1 cellular context compared by ENCODE assay signal in the genomic region with DNA sequence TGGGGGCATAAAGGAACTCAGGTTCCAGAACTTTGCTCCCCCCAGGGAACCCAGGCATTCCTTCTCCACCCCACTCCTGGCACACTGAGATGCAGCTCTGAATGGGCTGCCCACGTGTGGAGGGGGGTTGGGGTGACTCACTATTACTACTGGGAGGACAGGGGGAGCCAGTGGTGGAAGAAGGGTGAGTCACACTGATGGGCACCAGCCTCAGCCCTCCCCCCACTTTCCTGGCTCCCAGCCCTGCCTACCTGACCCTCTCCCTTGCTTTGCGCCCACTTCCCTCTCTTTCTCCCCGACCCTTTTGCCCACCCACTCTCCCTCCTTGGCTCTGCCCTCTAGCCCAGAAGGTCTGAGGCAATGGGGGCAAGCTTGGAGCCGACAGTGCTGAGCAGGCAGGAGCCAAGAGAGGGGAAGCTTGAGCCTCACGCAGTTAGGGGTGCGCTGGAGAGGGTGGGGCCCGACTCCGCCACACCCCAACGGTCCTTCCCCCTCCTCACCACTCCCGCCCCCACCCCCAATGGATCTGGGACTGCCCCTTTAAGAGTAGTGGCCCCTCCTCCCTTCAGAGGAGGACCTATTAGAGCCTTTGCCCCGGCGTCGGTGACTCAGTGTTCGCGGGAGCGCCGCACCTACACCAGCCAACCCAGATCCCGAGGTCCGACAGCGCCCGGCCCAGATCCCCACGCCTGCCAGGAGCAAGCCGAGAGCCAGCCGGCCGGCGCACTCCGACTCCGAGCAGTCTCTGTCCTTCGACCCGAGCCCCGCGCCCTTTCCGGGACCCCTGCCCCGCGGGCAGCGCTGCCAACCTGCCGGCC.
A peak's percentile ranks its signal among the peaks of the same experiment; 100 is the strongest.
TF ChIP-seq lines count a peak whose summit lies in the region.

A gene (plus strand): TSS at position 611 of the 818 bp plus-strand sequence. CDS start 208 bp downstream, outside the sequence.

TF ChIP-seq in HepG2, 621 proteins besides CTCF, POLR2A, EP300 and RAD21 (continued from another document and continues in another):
- TF ChIP-seq, protein P1, sequence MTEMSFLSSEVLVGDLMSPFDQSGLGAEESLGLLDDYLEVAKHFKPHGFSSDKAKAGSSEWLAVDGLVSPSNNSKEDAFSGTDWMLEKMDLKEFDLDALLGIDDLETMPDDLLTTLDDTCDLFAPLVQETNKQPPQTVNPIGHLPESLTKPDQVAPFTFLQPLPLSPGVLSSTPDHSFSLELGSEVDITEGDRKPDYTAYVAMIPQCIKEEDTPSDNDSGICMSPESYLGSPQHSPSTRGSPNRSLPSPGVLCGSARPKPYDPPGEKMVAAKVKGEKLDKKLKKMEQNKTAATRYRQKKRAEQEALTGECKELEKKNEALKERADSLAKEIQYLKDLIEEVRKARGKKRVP (CRISPR knock-in tag; IDR thresholded peaks at IDR 0.05): no peak
- TF ChIP-seq DPF2 (CRISPR knock-in tag; IDR thresholded peaks at IDR 0.05; ENCODE audit: borderline replicate concordance, low read depth) (peak; percentile 46; the same call in 1 of the 2 replicates), SALL2 (CRISPR knock-in tag; IDR thresholded peaks at IDR 0.05) (0 out of 2 replicates have a peak, but pooled peaks have one; percentile 14), NFKB2 (CRISPR knock-in tag; IDR thresholded peaks at IDR 0.05; ENCODE audit: borderline replicate concordance) (no peak; the same call in 1 of the 2 replicates), ZNF605 (CRISPR knock-in tag; IDR thresholded peaks at IDR 0.05) (0 out of 2 replicates have a peak, but pooled peaks have one; percentile 28), ZSCAN25 (CRISPR knock-in tag; IDR thresholded peaks at IDR 0.05) (no peak), ERF (CRISPR knock-in tag; IDR thresholded peaks at IDR 0.05) (peak; percentile 45; the same call in 1 of the 2 replicates), CC2D1A (CRISPR knock-in tag; IDR thresholded peaks at IDR 0.05) (no peak), MED13 (CRISPR knock-in tag; IDR thresholded peaks at IDR 0.05) (no peak), KLF13 (CRISPR knock-in tag; IDR thresholded peaks at IDR 0.05) (no peak), IKZF1 (IDR thresholded peaks at IDR 0.05) (no peak), SRSF4 (IDR thresholded peaks at IDR 0.05; ENCODE audit: low read depth, low read length, poor library complexity, severe bottlenecking) (no peak), FOXA1 (IDR thresholded peaks at IDR 0.05) (no peak), FOXA1 (CRISPR knock-in tag; IDR thresholded peaks at IDR 0.05) (no peak), GPN1 (CRISPR knock-in tag; IDR thresholded peaks at IDR 0.05; ENCODE audit: borderline replicate concordance) (no peak), GATAD1 (CRISPR knock-in tag; IDR thresholded peaks at IDR 0.05) (peak; percentile 24; the same call in 1 of the 2 replicates), CEBPG (CRISPR knock-in tag; IDR thresholded peaks at IDR 0.05) (no peak), ZNF382 (CRISPR knock-in tag; IDR thresholded peaks at IDR 0.05; ENCODE audit: borderline replicate concordance) (no peak), EHMT2 (IDR thresholded peaks at IDR 0.05; ENCODE audit: borderline replicate concordance, low read depth, low read length) (no peak), ARNT2 (CRISPR knock-in tag; IDR thresholded peaks at IDR 0.05; ENCODE audit: low read depth) (peak; percentile 16; the same call in 1 of the 2 replicates), GLI4 (CRISPR knock-in tag; IDR thresholded peaks at IDR 0.05; ENCODE audit: borderline replicate concordance) (no peak; the same call in 1 of the 2 replicates), KMT2B (CRISPR knock-in tag; IDR thresholded peaks at IDR 0.05) (no peak), XRCC5 (optimal IDR thresholded peaks at IDR 0.05; ENCODE audit: low read length) (peak; percentile 27), GTF2F1 (IDR thresholded peaks at IDR 0.05; ENCODE audit: low read length) (no peak), MED8 (CRISPR knock-in tag; IDR thresholded peaks at IDR 0.05; ENCODE audit: insufficient replicate concordance) (no peak), MBD4 (IDR thresholded peaks at IDR 0.05; ENCODE audit: borderline replicate concordance, low read length) (no peak), NCOA2 (CRISPR knock-in tag; IDR thresholded peaks at IDR 0.05) (no peak), ZNF564 (CRISPR knock-in tag; IDR thresholded peaks at IDR 0.05) (0 out of 2 replicates have a peak, but pooled peaks have one; percentile 75), RORA (CRISPR knock-in tag; IDR thresholded peaks at IDR 0.05) (no peak), ZSCAN21 (CRISPR knock-in tag; IDR thresholded peaks at IDR 0.05; ENCODE audit: borderline replicate concordance) (peak; percentile 72)
- TF ChIP-seq, protein P2, sequence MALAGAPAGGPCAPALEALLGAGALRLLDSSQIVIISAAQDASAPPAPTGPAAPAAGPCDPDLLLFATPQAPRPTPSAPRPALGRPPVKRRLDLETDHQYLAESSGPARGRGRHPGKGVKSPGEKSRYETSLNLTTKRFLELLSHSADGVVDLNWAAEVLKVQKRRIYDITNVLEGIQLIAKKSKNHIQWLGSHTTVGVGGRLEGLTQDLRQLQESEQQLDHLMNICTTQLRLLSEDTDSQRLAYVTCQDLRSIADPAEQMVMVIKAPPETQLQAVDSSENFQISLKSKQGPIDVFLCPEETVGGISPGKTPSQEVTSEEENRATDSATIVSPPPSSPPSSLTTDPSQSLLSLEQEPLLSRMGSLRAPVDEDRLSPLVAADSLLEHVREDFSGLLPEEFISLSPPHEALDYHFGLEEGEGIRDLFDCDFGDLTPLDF (CRISPR knock-in tag; IDR thresholded peaks at IDR 0.05): no peak
- TF ChIP-seq, protein P3, sequence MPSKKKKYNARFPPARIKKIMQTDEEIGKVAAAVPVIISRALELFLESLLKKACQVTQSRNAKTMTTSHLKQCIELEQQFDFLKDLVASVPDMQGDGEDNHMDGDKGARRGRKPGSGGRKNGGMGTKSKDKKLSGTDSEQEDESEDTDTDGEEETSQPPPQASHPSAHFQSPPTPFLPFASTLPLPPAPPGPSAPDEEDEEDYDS (CRISPR knock-in tag; IDR thresholded peaks at IDR 0.05): peak; percentile 89
- TF ChIP-seq, protein P4, sequence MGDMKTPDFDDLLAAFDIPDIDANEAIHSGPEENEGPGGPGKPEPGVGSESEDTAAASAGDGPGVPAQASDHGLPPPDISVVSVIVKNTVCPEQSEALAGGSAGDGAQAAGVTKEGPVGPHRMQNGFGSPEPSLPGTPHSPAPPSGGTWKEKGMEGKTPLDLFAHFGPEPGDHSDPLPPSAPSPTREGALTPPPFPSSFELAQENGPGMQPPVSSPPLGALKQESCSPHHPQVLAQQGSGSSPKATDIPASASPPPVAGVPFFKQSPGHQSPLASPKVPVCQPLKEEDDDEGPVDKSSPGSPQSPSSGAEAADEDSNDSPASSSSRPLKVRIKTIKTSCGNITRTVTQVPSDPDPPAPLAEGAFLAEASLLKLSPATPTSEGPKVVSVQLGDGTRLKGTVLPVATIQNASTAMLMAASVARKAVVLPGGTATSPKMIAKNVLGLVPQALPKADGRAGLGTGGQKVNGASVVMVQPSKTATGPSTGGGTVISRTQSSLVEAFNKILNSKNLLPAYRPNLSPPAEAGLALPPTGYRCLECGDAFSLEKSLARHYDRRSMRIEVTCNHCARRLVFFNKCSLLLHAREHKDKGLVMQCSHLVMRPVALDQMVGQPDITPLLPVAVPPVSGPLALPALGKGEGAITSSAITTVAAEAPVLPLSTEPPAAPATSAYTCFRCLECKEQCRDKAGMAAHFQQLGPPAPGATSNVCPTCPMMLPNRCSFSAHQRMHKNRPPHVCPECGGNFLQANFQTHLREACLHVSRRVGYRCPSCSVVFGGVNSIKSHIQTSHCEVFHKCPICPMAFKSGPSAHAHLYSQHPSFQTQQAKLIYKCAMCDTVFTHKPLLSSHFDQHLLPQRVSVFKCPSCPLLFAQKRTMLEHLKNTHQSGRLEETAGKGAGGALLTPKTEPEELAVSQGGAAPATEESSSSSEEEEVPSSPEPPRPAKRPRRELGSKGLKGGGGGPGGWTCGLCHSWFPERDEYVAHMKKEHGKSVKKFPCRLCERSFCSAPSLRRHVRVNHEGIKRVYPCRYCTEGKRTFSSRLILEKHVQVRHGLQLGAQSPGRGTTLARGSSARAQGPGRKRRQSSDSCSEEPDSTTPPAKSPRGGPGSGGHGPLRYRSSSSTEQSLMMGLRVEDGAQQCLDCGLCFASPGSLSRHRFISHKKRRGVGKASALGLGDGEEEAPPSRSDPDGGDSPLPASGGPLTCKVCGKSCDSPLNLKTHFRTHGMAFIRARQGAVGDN (CRISPR knock-in tag; IDR thresholded peaks at IDR 0.05): peak; percentile 78; the same call in 1 of the 2 replicates
- TF ChIP-seq, protein P5, sequence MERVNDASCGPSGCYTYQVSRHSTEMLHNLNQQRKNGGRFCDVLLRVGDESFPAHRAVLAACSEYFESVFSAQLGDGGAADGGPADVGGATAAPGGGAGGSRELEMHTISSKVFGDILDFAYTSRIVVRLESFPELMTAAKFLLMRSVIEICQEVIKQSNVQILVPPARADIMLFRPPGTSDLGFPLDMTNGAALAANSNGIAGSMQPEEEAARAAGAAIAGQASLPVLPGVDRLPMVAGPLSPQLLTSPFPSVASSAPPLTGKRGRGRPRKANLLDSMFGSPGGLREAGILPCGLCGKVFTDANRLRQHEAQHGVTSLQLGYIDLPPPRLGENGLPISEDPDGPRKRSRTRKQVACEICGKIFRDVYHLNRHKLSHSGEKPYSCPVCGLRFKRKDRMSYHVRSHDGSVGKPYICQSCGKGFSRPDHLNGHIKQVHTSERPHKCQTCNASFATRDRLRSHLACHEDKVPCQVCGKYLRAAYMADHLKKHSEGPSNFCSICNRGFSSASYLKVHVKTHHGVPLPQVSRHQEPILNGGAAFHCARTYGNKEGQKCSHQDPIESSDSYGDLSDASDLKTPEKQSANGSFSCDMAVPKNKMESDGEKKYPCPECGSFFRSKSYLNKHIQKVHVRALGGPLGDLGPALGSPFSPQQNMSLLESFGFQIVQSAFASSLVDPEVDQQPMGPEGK (CRISPR knock-in tag; IDR thresholded peaks at IDR 0.05): peak; percentile 80
- TF ChIP-seq, protein P6, sequence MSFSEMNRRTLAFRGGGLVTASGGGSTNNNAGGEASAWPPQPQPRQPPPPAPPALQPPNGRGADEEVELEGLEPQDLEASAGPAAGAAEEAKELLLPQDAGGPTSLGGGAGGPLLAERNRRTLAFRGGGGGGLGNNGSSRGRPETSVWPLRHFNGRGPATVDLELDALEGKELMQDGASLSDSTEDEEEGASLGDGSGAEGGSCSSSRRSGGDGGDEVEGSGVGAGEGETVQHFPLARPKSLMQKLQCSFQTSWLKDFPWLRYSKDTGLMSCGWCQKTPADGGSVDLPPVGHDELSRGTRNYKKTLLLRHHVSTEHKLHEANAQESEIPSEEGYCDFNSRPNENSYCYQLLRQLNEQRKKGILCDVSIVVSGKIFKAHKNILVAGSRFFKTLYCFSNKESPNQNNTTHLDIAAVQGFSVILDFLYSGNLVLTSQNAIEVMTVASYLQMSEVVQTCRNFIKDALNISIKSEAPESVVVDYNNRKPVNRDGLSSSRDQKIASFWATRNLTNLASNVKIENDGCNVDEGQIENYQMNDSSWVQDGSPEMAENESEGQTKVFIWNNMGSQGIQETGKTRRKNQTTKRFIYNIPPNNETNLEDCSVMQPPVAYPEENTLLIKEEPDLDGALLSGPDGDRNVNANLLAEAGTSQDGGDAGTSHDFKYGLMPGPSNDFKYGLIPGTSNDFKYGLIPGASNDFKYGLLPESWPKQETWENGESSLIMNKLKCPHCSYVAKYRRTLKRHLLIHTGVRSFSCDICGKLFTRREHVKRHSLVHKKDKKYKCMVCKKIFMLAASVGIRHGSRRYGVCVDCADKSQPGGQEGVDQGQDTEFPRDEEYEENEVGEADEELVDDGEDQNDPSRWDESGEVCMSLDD (CRISPR knock-in tag; IDR thresholded peaks at IDR 0.05; ENCODE audit: borderline replicate concordance): no peak
- TF ChIP-seq, protein P7, sequence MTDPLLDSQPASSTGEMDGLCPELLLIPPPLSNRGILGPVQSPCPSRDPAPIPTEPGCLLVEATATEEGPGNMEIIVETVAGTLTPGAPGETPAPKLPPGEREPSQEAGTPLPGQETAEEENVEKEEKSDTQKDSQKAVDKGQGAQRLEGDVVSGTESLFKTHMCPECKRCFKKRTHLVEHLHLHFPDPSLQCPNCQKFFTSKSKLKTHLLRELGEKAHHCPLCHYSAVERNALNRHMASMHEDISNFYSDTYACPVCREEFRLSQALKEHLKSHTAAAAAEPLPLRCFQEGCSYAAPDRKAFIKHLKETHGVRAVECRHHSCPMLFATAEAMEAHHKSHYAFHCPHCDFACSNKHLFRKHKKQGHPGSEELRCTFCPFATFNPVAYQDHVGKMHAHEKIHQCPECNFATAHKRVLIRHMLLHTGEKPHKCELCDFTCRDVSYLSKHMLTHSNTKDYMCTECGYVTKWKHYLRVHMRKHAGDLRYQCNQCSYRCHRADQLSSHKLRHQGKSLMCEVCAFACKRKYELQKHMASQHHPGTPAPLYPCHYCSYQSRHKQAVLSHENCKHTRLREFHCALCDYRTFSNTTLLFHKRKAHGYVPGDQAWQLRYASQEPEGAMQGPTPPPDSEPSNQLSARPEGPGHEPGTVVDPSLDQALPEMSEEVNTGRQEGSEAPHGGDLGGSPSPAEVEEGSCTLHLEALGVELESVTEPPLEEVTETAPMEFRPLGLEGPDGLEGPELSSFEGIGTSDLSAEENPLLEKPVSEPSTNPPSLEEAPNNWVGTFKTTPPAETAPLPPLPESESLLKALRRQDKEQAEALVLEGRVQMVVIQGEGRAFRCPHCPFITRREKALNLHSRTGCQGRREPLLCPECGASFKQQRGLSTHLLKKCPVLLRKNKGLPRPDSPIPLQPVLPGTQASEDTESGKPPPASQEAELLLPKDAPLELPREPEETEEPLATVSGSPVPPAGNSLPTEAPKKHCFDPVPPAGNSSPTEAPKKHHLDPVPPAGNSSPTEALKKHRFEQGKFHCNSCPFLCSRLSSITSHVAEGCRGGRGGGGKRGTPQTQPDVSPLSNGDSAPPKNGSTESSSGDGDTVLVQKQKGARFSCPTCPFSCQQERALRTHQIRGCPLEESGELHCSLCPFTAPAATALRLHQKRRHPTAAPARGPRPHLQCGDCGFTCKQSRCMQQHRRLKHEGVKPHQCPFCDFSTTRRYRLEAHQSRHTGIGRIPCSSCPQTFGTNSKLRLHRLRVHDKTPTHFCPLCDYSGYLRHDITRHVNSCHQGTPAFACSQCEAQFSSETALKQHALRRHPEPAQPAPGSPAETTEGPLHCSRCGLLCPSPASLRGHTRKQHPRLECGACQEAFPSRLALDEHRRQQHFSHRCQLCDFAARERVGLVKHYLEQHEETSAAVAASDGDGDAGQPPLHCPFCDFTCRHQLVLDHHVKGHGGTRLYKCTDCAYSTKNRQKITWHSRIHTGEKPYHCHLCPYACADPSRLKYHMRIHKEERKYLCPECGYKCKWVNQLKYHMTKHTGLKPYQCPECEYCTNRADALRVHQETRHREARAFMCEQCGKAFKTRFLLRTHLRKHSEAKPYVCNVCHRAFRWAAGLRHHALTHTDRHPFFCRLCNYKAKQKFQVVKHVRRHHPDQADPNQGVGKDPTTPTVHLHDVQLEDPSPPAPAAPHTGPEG (CRISPR knock-in tag; IDR thresholded peaks at IDR 0.05): 0 out of 2 replicates have a peak, but pooled peaks have one; percentile 54
